Comparison of ENCODE assay signal across 9 cellular contexts in genomic region chr4:110636677-110637407, GRCh38. TPM values are rescaled to one million over a fixed set of nuclear protein-coding genes. Genes with fewer than 3 reads are reported as not detected.
DNase-seq lines count a peak whose midpoint lies in the region; ATAC-seq and TF ChIP-seq lines count a peak whose summit lies in the region.
"Had no signal": no experiment of that assay in that cellular context is flagged by ENCODE, and none has a peak within 500 bp of the region (broad histone marks: within the 10 kb centered on the region; RNA-seq: fewer than 3 reads in every experiment).

No MANE protein-coding gene starts in this region.

- peak; percentile 90 for DNase-seq in GM23248
- no peak for DNase-seq in SK-N-MC (ENCODE audit: low read depth, low spot score)
- DNase-seq in right atrium auricular region (ENCODE audit: low spot score), result no peak
- peak in 1 of 2 donors; percentile 54 for DNase-seq in gastrocnemius medialis
- DNase-seq in HPDE6-E6E7 (ENCODE audit: extremely low spot score), result no peak
- DNase-seq in NCI-H2029 treated with DMSO at 0.1 percent for 48 hours (lab: John Stamatoyannopoulos, UW), result no peak
- no peak for DNase-seq in prostate gland (ENCODE audit: low spot score)
- no peak for DNase-seq in stimulated activated effector memory CD8-positive, alpha-beta T cell treated with anti-CD3 and anti-CD28 coated beads, Interleukin-12 subunit alpha, Interleukin-12 subunit beta, amount 100 ng/mL, for 72 hours (ENCODE audit: low spot score in 2 of 2)
- DNase-seq: cortex of kidney had no signal

- peaks cover 4% of the 10 kb centered on the region for H3K36me3 Mint-ChIP-seq in stimulated activated effector memory CD8-positive, alpha-beta T cell treated with anti-CD3 and anti-CD28 coated beads, Interleukin-12 subunit alpha, Interleukin-12 subunit beta, amount 100 ng/mL, for 72 hours

- H2AFZ ChIP-seq in GM23248, result peak overlapping the region; percentile 96

- H3K36me3 ChIP-seq in GM23248 (ENCODE audit: low read depth), result no peaks in the 10 kb centered on the region
- peaks cover 22% of the 10 kb centered on the region for H3K36me3 ChIP-seq in SK-N-MC (ENCODE audit: insufficient read depth, low read length)
- no peaks in the 10 kb centered on the region for H3K36me3 ChIP-seq in right atrium auricular region
- no peaks in the 10 kb centered on the region for H3K36me3 ChIP-seq in gastrocnemius medialis
- H3K36me3 ChIP-seq in prostate gland, result no peaks in the 10 kb centered on the region

- 1% methylated on average over 55 to 56 of the region's 56 CpGs for WGBS in GM23248 (ENCODE audit: low coverage in 1 of 2, low lambda C conversion rate in 2 of 2, missing lambda C conversion rate in 2 of 2), 2 experiments
- WGBS in prostate gland, result 3% methylated on average over 56 of the region's 56 CpGs

- H3K27ac Mint-ChIP-seq in stimulated activated effector memory CD8-positive, alpha-beta T cell treated with anti-CD3 and anti-CD28 coated beads, Interleukin-12 subunit alpha, Interleukin-12 subunit beta, amount 100 ng/mL, for 72 hours, result no peak overlapping the region

- TF ChIP-seq CTCF in right atrium auricular region (IDR thresholded peaks at IDR 0.05) (no peak), gastrocnemius medialis (IDR thresholded peaks at IDR 0.05 in 4 of 5, conservative IDR thresholded peaks at IDR 0.05 in 1 of 5) (no peak), prostate gland (IDR thresholded peaks at IDR 0.05) (no peak)

- H4K20me1 ChIP-seq in GM23248 (ENCODE audit: insufficient read depth), result no peaks in the 10 kb centered on the region

- no peaks in the 10 kb centered on the region for H3K9me2 ChIP-seq in GM23248 (ENCODE audit: insufficient read depth)

- H3K27me3 ChIP-seq in GM23248 (replicated peaks; ENCODE audit: insufficient read depth) (no peaks in the 10 kb centered on the region), right atrium auricular region (peaks cover 72 to 81% of the 10 kb centered on the region in 2 donors), gastrocnemius medialis (peaks cover 0 to 24% (median 7%) of the 10 kb centered on the region in 3 donors), prostate gland (replicated peaks; ENCODE audit: insufficient read depth) (peaks cover 54% of the 10 kb centered on the region)

- H3K79me2 ChIP-seq in GM23248 (ENCODE audit: insufficient read depth), result peaks cover 8% of the 10 kb centered on the region; the same call in 1 of the 2 replicates

- TF ChIP-seq POLR2A in gastrocnemius medialis (IDR thresholded peaks at IDR 0.05) (peak in 1 of 2 donors; percentile 16), prostate gland (IDR thresholded peaks at IDR 0.05) (no peak)

- no peaks in the 10 kb centered on the region for H3F3A ChIP-seq in GM23248 (ENCODE audit: insufficient read depth)

- H3K4me1 ChIP-seq in GM23248 (ENCODE audit: insufficient read depth) (peaks cover 4% of the 10 kb centered on the region; the same call in 1 of the 2 replicates), right atrium auricular region (peaks cover 0 to 25% of the 10 kb centered on the region in 2 donors), gastrocnemius medialis (peaks cover 0 to 8% of the 10 kb centered on the region in 2 donors), prostate gland (replicated peaks) (no peaks in the 10 kb centered on the region)

- peak; percentile 79 to 85 for ATAC-seq in gastrocnemius medialis
- ATAC-seq in stimulated activated effector memory CD8-positive, alpha-beta T cell treated with anti-CD3 and anti-CD28 coated beads, Interleukin-12 subunit alpha, Interleukin-12 subunit beta, amount 100 ng/mL, for 72 hours, result no peak

- no peaks in the 10 kb centered on the region for H3K9me3 Mint-ChIP-seq in stimulated activated effector memory CD8-positive, alpha-beta T cell treated with anti-CD3 and anti-CD28 coated beads, Interleukin-12 subunit alpha, Interleukin-12 subunit beta, amount 100 ng/mL, for 72 hours

- H3K4me2 ChIP-seq in GM23248 (ENCODE audit: unreplicated experiment), result peak overlapping the region; percentile 83

- H3K9ac ChIP-seq in GM23248 (peak overlapping the region; percentile 72), SK-N-MC (ENCODE audit: insufficient read length) (peak overlapping the region; percentile 81)

- in situ Hi-C loops in GM23248 (cut with MboI), result no loop called here
- in situ Hi-C loops in gastrocnemius medialis (cut with MboI; ENCODE audit: low sequenced_read_pairs in 4 of 4), result loop anchor here in 3 of 4 donors (10.0 to 25.0 kb wide), 3 partner anchors 318 to 650 kb away; no protein-coding TSS in a partner anchor

- no peak overlapping the region for H3K4me3 Mint-ChIP-seq in stimulated activated effector memory CD8-positive, alpha-beta T cell treated with anti-CD3 and anti-CD28 coated beads, Interleukin-12 subunit alpha, Interleukin-12 subunit beta, amount 100 ng/mL, for 72 hours

- peak overlapping the region; percentile 30 for H3K27ac ChIP-seq in GM23248
- H3K27ac ChIP-seq in SK-N-MC, result peak overlapping the region; percentile 62; the same call in 1 of the 2 replicates
- no peak overlapping the region for H3K27ac ChIP-seq in right atrium auricular region
- H3K27ac ChIP-seq in gastrocnemius medialis, result peak overlapping the region; percentile 50 to 74 (median 71)
- H3K27ac ChIP-seq in prostate gland, result no peak overlapping the region

- H3K4me3 ChIP-seq in GM23248 (peak overlapping the region; percentile 88), SK-N-MC (peak overlapping the region; percentile 97), right atrium auricular region (peak overlapping the region; percentile 15 to 42), gastrocnemius medialis (peak overlapping the region; percentile 62 to 66 (median 63)), prostate gland (peak overlapping the region in 1 of 2 donors; percentile 7)

- H3K9me3 ChIP-seq in GM23248 (ENCODE audit: low read depth) (no peaks in the 10 kb centered on the region), SK-N-MC (ENCODE audit: low read depth, low read length) (no peaks in the 10 kb centered on the region), right atrium auricular region (peaks cover 0 to 6% of the 10 kb centered on the region in 2 donors), gastrocnemius medialis (no peaks in the 10 kb centered on the region), prostate gland (no peaks in the 10 kb centered on the region)

- intact Hi-C loops in gastrocnemius medialis (cut with DNase I; ENCODE audit: low total_unique reads), result loop anchor here (1.0 kb wide), 1 partner anchor 14 kb away; the partner anchor contains the start of gene PITX2
- intact Hi-C loops in prostate gland (cut with DNase I), result loop anchor here (5.0 kb wide), 1 partner anchor 320 kb away; no protein-coding TSS in a partner anchor

- H3K4me1 Mint-ChIP-seq in stimulated activated effector memory CD8-positive, alpha-beta T cell treated with anti-CD3 and anti-CD28 coated beads, Interleukin-12 subunit alpha, Interleukin-12 subunit beta, amount 100 ng/mL, for 72 hours, result peaks cover 5% of the 10 kb centered on the region

RNA-seq across cellular contexts. Expression of gene PITX2, which starts 14.0 kb away (rescaled TPM):
- 4.3 and 5.8 TPM in 2 replicates for total RNA-seq in GM23248 (2014; rRNA removed; shearing (Covaris generic))
- 5.6 and 5.8 TPM in 2 replicates for polyA plus RNA-seq in GM23248 (2016; fragmentation: Nextera tagmentation; extraction: Ambion mirVana)
- total RNA-seq in right atrium auricular region, result 10 to 100 TPM in 1 of 2 donors, under 1 TPM in 1; 0.24 to 25.4 TPM
- total RNA-seq in gastrocnemius medialis, result 10 to 100 TPM; 30.5 to 58.9 (median 38.2) TPM
- total RNA-seq in prostate gland, result 1 to 10 TPM; 2.0 to 2.3 TPM

Comparison
In these comparisons a context has a peak if more than half of its experiments do, and no peak if none do; other contexts are left out.
1. H3K27ac ChIP-seq: peak in GM23248 (single experiment), SK-N-MC (single experiment) and gastrocnemius medialis (4 of 4); none in right atrium auricular region (0 of 2) and prostate gland (0 of 2).